2 cellular contexts compared by ENCODE assay signal in the genomic region with DNA sequence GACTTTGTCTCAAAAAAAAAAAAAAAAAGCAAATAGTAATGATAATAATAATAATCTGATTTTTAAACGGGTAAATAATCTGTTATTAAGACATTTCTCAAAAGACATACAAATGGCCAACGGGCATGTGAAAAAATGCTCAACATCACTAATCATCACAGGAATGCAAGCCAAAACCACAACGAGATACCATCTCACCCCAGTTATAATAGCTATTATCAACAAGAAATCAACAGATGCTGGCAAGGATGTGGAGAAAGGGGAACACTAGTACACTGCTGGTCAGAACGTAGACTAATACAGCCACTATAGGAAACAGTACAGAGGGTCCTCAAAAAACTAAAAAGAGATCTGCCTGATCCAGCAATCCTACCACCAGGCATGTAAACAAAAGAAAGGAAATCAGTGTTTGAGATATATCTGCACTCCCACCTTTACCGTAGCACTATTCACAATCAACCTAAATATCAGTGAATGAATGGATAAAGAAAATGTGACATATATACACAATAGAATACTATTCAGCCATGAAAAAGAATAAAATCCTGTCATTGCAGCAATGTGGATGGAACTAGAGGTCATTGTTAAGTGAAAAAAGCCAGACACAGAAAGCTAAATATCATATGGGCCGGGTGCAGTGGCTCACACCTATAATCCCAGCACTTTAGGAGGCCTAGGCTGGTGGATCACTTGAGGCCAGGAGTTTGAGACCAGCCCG.
TF ChIP-seq lines count a peak whose summit lies in the region.

No MANE protein-coding gene starts in this region.

TF ChIP-seq in HEK293, 187 proteins besides CTCF, POLR2A, EP300 and RAD21:
- TF ChIP-seq ZNF146 (tag by site-specific recombination; IDR thresholded peaks at IDR 0.05) (peak; percentile 91), SP7 (tag by site-specific recombination; IDR thresholded peaks at IDR 0.05) (no peak)

TF ChIP-seq in endothelial cell of umbilical vein, 7 proteins besides CTCF, POLR2A, EP300 and RAD21:
- no peak for TF ChIP-seq FOS (IDR thresholded peaks at IDR 0.05; ENCODE audit: borderline replicate concordance, insufficient read depth, low read length)
- TF ChIP-seq POLR2AphosphoS5 (IDR thresholded peaks at IDR 0.05; ENCODE audit: insufficient read depth, low read depth, low read length): no peak
- TF ChIP-seq EZH2 (IDR thresholded peaks at IDR 0.05; ENCODE audit: borderline replicate concordance, low read depth, low read length, severe bottlenecking): no peak
- no peak for TF ChIP-seq GATA2 (IDR thresholded peaks at IDR 0.05; ENCODE audit: insufficient read depth, insufficient read length, low read depth, low read length)
- TF ChIP-seq JUN (IDR thresholded peaks at IDR 0.05; ENCODE audit: borderline replicate concordance, insufficient read depth, insufficient read length, low read depth): no peak
- TF ChIP-seq MAX (IDR thresholded peaks at IDR 0.05; ENCODE audit: insufficient read depth, insufficient read length): no peak
- no peak for TF ChIP-seq MYC (IDR thresholded peaks at IDR 0.05; ENCODE audit: low read depth, low read length)
